In genomic region chr1:17207966-17208418, GRCh38 we compare ENCODE assay signal across 9 cellular contexts. TPM values are rescaled to one million over a fixed set of nuclear protein-coding genes. Genes with fewer than 3 reads are reported as not detected.
A peak's percentile ranks its signal among the peaks of the same experiment; 100 is the strongest.
DNase-seq lines count a peak whose midpoint lies in the region; ATAC-seq and TF ChIP-seq lines count a peak whose summit lies in the region.
"Had no signal": no experiment of that assay in that cellular context is flagged by ENCODE, and none has a peak within 500 bp of the region (broad histone marks: within the 10 kb centered on the region; RNA-seq: fewer than 3 reads in every experiment).

No MANE protein-coding gene starts in this region.

- no peak overlapping the region for H3K4me3 Mint-ChIP-seq in activated T-helper 17 cell treated with anti-CD3 and anti-CD28 coated beads, Interleukin-2, amount 50 U/mL, for 72 hours

- intact Hi-C loops in A673 (cut with micrococcal nuclease; ENCODE audit: unreplicated experiment) (no loop called here), gastrocnemius medialis (cut with DNase I; ENCODE audit: low total_unique reads) (no loop called here)

- ATAC-seq in GM19467 (IDR thresholded peaks at IDR 0.05; ENCODE audit: unreplicated experiment) (peak; percentile 47), gastrocnemius medialis (no peak)
- ATAC-seq in activated T-helper 17 cell treated with anti-CD3 and anti-CD28 coated beads, Interleukin-2, amount 50 U/mL, for 72 hours (replicated peaks), result peak; percentile 97

- peak overlapping the region; percentile 52 for H3K27ac ChIP-seq in A673 (ENCODE audit: low read depth, low read length, poor library complexity, severe bottlenecking)
- no peak overlapping the region for H3K27ac ChIP-seq in gastrocnemius medialis

- H3K27me3 ChIP-seq in A673 (replicated peaks; ENCODE audit: insufficient read depth, low read depth, low read length, poor library complexity), result no peaks in the 10 kb centered on the region
- H3K27me3 ChIP-seq in gastrocnemius medialis, result peaks cover 0 to 11% (median 7%) of the 10 kb centered on the region in 3 donors

- H3K9me3 ChIP-seq in A673 (ENCODE audit: low read depth, low read length, poor library complexity, severe bottlenecking) (no peaks in the 10 kb centered on the region), gastrocnemius medialis (no peaks in the 10 kb centered on the region)

- peaks cover 26% of the 10 kb centered on the region for H3K27me3 Mint-ChIP-seq in activated T-helper 17 cell treated with anti-CD3 and anti-CD28 coated beads, Interleukin-2, amount 50 U/mL, for 72 hours

- H3K36me3 Mint-ChIP-seq in activated T-helper 17 cell treated with anti-CD3 and anti-CD28 coated beads, Interleukin-2, amount 50 U/mL, for 72 hours (ENCODE audit: low read depth), result no peaks in the 10 kb centered on the region

- no peak overlapping the region for H3K27ac Mint-ChIP-seq in activated T-helper 17 cell treated with anti-CD3 and anti-CD28 coated beads, Interleukin-2, amount 50 U/mL, for 72 hours

- H3K36me3 ChIP-seq in A673 (ENCODE audit: insufficient read depth, low read length, poor library complexity, severe bottlenecking), result no peaks in the 10 kb centered on the region
- no peaks in the 10 kb centered on the region for H3K36me3 ChIP-seq in gastrocnemius medialis

- CTCF ChIA-PET in A673 (lab: Charles Lee), result no interaction called here

- BruUV-seq in A673 (replicated peaks; lab: Mats Ljungman, UMichigan), result no TSS peak

- H3K4me1 ChIP-seq in A673 (ENCODE audit: insufficient read depth, low read length, poor library complexity, severe bottlenecking), result peaks cover 47% of the 10 kb centered on the region
- no peaks in the 10 kb centered on the region for H3K4me1 ChIP-seq in gastrocnemius medialis

- TF ChIP-seq CTCF in A673 (conservative IDR thresholded peaks at IDR 0.05; ENCODE audit: low read depth, low read length) (no peak), gastrocnemius medialis (IDR thresholded peaks at IDR 0.05 in 4 of 5, conservative IDR thresholded peaks at IDR 0.05 in 1 of 5) (no peak)

- no peak for TF ChIP-seq POLR2A in gastrocnemius medialis (IDR thresholded peaks at IDR 0.05)

- POLR2A ChIA-PET in A673 (lab: Charles Lee; ENCODE audit: low non-redundant PET), result no interaction called here

- DNase-seq in A673 (ENCODE audit: low spot score) (peak; percentile 96), NCI-H226 (peak; percentile 88), lung microvascular endothelial cell (ENCODE audit: low read depth in 2 of 2) (peak; percentile 8 to 43), mesenteric fat pad (ENCODE audit: low spot score) (no peak), gastrocnemius medialis (no peak), NCI-H2107 (lab: John Stamatoyannopoulos, UW) (no peak)

- H3K4me1 Mint-ChIP-seq in activated T-helper 17 cell treated with anti-CD3 and anti-CD28 coated beads, Interleukin-2, amount 50 U/mL, for 72 hours, result peaks cover 24% of the 10 kb centered on the region

- H3K4me3 ChIP-seq in A673 (ENCODE audit: low read depth, low read length, poor library complexity, severe bottlenecking) (no peak overlapping the region), gastrocnemius medialis (no peak overlapping the region)

- in situ Hi-C loops in gastrocnemius medialis (cut with MboI; ENCODE audit: low sequenced_read_pairs in 4 of 4), result no loop called here

- H3K9me3 Mint-ChIP-seq in activated T-helper 17 cell treated with anti-CD3 and anti-CD28 coated beads, Interleukin-2, amount 50 U/mL, for 72 hours, result no peaks in the 10 kb centered on the region

RNA-seq across cellular contexts. Expression of gene PADI1, which starts 3.1 kb away (rescaled TPM):
- total RNA-seq in A673 (2021) (0.56 and 0.72 TPM in 2 replicates), lung microvascular endothelial cell (under 0.01 TPM in 1 of 2 replicates, not detected in the other), mesenteric fat pad (not detected), gastrocnemius medialis (not detected)
- not detected for total RNA-seq in activated T-helper 17 cell treated with anti-CD3 and anti-CD28 coated beads, Interleukin-2, amount 50 U/mL, for 72 hours

RNA-seq across cellular contexts. Expression of gene PADI3, which starts 40.9 kb away (rescaled TPM):
- total RNA-seq in A673 (2021) (0.26 and 0.39 TPM in 2 replicates), lung microvascular endothelial cell (under 0.01 TPM in 1 of 2 replicates, not detected in the other), mesenteric fat pad (not detected), gastrocnemius medialis (not detected)
- total RNA-seq in activated T-helper 17 cell treated with anti-CD3 and anti-CD28 coated beads, Interleukin-2, amount 50 U/mL, for 72 hours, result not detected
- total RNA-seq: dermis microvascular lymphatic vessel endothelial cell had no signal

Comparison
In these comparisons a context has a peak if more than half of its experiments do, and no peak if none do; other contexts are left out.
1. DNase-seq: peak in A673 (single experiment), NCI-H226 (single experiment) and lung microvascular endothelial cell (2 of 2); none in mesenteric fat pad (single experiment), gastrocnemius medialis (0 of 2) and NCI-H2107 (single experiment).
2. ATAC-seq: peak in GM19467 (single experiment) and activated T-helper 17 cell treated with anti-CD3 and anti-CD28 coated beads, Interleukin-2, amount 50 U/mL, for 72 hours (single experiment); none in gastrocnemius medialis (0 of 2).